In the genomic region with DNA sequence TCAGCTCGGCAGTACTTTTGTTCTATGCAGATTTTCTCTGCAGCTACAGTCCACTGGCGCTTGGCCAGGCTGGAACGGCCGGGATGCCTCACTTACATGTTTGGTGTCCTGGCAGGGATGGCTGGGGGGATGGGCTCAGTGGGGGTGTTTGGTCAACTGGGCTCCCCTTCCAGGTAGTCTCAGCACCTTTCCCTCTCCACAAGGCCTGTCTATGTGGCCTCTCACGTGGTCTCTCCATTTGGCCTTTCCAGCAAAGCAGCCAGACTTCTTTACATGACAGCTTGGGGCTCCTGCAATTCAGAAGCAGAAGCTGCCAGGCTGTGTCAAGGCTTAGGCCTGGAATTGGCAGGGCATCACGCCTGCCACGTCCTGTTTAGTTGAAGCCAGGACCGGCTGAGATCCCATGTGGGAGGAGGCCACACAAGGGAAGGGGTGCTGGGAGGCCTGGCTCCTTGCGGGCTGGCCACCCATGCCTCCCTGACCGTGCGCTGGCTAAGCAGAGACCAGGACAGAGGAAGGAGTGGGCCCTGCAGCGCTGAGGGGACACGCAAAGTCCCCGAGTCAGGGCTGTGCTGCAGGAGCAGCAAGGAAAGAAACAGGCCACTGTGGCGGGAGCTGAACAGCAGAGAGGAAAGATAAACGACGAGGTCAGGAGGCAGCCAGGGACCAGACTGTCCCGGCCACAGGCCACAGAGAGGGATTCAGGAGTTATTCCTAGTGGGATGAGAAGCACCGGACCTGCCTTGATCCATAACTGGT, we compare ENCODE assay signal across 1 cellular context.
A peak's percentile ranks its signal among the peaks of the same experiment; 100 is the strongest.
TF ChIP-seq lines count a peak whose summit lies in the region.

No MANE protein-coding gene starts in this region.

TF ChIP-seq in HepG2, 621 proteins besides CTCF, POLR2A, EP300 and RAD21 (continued from another document and continues in another):
- TF ChIP-seq, protein P1, sequence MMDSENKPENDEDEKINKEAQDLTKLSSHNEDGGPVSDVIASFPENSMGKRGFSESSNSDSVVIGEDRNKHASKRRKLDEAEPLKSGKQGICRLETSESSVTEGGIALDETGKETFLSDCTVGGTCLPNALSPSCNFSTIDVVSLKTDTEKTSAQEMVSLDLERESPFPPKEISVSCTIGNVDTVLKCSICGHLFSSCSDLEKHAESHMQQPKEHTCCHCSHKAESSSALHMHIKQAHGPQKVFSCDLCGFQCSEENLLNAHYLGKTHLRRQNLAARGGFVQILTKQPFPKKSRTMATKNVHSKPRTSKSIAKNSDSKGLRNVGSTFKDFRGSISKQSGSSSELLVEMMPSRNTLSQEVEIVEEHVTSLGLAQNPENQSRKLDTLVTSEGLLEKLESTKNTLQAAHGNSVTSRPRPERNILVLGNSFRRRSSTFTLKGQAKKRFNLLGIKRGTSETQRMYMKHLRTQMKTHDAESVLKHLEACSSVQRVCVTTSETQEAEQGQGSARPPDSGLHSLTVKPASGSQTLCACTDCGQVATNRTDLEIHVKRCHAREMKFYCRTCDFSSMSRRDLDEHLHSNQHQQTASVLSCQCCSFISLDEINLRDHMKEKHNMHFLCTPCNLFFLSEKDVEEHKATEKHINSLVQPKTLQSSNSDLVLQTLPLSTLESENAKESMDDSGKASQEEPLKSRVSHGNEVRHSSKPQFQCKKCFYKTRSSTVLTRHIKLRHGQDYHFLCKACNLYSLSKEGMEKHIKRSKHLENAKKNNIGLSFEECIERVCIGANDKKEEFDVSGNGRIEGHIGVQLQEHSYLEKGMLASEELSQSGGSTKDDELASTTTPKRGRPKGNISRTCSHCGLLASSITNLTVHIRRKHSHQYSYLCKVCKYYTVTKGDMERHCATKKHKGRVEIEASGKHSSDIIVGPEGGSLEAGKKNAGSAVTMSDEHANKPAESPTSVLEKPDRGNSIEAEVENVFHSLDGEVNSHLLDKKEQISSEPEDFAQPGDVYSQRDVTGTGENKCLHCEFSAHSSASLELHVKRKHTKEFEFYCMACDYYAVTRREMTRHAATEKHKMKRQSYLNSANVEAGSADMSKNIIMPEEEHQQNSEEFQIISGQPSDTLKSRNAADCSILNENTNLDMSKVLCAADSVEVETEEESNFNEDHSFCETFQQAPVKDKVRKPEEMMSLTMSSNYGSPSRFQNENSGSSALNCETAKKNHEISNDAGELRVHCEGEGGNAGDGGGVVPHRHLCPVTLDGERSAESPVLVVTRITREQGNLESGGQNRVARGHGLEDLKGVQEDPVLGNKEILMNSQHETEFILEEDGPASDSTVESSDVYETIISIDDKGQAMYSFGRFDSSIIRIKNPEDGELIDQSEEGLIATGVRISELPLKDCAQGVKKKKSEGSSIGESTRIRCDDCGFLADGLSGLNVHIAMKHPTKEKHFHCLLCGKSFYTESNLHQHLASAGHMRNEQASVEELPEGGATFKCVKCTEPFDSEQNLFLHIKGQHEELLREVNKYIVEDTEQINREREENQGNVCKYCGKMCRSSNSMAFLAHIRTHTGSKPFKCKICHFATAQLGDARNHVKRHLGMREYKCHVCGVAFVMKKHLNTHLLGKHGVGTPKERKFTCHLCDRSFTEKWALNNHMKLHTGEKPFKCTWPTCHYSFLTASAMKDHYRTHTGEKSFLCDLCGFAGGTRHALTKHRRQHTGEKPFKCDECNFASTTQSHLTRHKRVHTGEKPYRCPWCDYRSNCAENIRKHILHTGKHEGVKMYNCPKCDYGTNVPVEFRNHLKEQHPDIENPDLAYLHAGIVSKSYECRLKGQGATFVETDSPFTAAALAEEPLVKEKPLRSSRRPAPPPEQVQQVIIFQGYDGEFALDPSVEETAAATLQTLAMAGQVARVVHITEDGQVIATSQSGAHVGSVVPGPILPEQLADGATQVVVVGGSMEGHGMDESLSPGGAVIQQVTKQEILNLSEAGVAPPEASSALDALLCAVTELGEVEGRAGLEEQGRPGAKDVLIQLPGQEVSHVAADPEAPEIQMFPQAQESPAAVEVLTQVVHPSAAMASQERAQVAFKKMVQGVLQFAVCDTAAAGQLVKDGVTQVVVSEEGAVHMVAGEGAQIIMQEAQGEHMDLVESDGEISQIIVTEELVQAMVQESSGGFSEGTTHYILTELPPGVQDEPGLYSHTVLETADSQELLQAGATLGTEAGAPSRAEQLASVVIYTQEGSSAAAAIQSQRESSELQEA (CRISPR knock-in tag; IDR thresholded peaks at IDR 0.05; ENCODE audit: not compliant biosample characterization): no peak
- TF ChIP-seq, protein P2, sequence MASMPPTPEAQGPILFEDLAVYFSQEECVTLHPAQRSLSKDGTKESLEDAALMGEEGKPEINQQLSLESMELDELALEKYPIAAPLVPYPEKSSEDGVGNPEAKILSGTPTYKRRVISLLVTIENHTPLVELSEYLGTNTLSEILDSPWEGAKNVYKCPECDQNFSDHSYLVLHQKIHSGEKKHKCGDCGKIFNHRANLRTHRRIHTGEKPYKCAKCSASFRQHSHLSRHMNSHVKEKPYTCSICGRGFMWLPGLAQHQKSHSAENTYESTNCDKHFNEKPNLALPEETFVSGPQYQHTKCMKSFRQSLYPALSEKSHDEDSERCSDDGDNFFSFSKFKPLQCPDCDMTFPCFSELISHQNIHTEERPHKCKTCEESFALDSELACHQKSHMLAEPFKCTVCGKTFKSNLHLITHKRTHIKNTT (CRISPR knock-in tag; IDR thresholded peaks at IDR 0.05): no peak
- TF ChIP-seq ZNF556 (CRISPR knock-in tag; IDR thresholded peaks at IDR 0.05; ENCODE audit: borderline replicate concordance) (peak; percentile 76; the same call in 1 of the 2 replicates), ZNF766 (CRISPR knock-in tag; IDR thresholded peaks at IDR 0.05; ENCODE audit: borderline replicate concordance) (no peak), ZFY (CRISPR knock-in tag; IDR thresholded peaks at IDR 0.05) (peak; percentile 51), GABPB1 (CRISPR knock-in tag; IDR thresholded peaks at IDR 0.05) (peak; percentile 49), ZFP62 (CRISPR knock-in tag; IDR thresholded peaks at IDR 0.05) (no peak), SSRP1 (CRISPR knock-in tag; IDR thresholded peaks at IDR 0.05) (no peak), NCOA2 (CRISPR knock-in tag; IDR thresholded peaks at IDR 0.05) (no peak), ZNF569 (CRISPR knock-in tag; IDR thresholded peaks at IDR 0.05; ENCODE audit: borderline replicate concordance) (no peak), NFRKB (IDR thresholded peaks at IDR 0.05) (no peak), ZNF430 (CRISPR knock-in tag; IDR thresholded peaks at IDR 0.05) (no peak), TGIF2 (CRISPR knock-in tag; IDR thresholded peaks at IDR 0.05) (no peak), ETV5 (CRISPR knock-in tag; IDR thresholded peaks at IDR 0.05; ENCODE audit: borderline replicate concordance) (no peak), KDM5B (CRISPR knock-in tag; IDR thresholded peaks at IDR 0.05; ENCODE audit: borderline replicate concordance) (peak; percentile 87), ZNF335 (CRISPR knock-in tag; IDR thresholded peaks at IDR 0.05) (no peak), XRCC5 (optimal IDR thresholded peaks at IDR 0.05; ENCODE audit: low read length) (no peak), SRF (IDR thresholded peaks at IDR 0.05; ENCODE audit: low read depth, low read length) (no peak), RARA (CRISPR knock-in tag; IDR thresholded peaks at IDR 0.05) (no peak)
- TF ChIP-seq, protein P3, sequence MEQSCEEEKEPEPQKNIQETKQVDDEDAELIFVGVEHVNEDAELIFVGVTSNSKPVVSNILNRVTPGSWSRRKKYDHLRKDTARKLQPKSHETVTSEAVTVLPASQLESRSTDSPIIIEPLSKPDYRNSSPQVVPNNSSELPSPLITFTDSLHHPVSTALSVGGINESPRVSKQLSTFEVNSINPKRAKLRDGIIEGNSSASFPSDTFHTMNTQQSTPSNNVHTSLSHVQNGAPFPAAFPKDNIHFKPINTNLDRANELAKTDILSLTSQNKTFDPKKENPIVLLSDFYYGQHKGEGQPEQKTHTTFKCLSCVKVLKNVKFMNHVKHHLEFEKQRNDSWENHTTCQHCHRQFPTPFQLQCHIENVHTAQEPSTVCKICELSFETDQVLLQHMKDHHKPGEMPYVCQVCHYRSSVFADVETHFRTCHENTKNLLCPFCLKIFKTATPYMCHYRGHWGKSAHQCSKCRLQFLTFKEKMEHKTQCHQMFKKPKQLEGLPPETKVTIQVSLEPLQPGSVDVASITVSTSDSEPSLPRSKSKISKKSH (CRISPR knock-in tag; IDR thresholded peaks at IDR 0.05; ENCODE audit: borderline replicate concordance): peak; percentile 97
- TF ChIP-seq, protein P4, sequence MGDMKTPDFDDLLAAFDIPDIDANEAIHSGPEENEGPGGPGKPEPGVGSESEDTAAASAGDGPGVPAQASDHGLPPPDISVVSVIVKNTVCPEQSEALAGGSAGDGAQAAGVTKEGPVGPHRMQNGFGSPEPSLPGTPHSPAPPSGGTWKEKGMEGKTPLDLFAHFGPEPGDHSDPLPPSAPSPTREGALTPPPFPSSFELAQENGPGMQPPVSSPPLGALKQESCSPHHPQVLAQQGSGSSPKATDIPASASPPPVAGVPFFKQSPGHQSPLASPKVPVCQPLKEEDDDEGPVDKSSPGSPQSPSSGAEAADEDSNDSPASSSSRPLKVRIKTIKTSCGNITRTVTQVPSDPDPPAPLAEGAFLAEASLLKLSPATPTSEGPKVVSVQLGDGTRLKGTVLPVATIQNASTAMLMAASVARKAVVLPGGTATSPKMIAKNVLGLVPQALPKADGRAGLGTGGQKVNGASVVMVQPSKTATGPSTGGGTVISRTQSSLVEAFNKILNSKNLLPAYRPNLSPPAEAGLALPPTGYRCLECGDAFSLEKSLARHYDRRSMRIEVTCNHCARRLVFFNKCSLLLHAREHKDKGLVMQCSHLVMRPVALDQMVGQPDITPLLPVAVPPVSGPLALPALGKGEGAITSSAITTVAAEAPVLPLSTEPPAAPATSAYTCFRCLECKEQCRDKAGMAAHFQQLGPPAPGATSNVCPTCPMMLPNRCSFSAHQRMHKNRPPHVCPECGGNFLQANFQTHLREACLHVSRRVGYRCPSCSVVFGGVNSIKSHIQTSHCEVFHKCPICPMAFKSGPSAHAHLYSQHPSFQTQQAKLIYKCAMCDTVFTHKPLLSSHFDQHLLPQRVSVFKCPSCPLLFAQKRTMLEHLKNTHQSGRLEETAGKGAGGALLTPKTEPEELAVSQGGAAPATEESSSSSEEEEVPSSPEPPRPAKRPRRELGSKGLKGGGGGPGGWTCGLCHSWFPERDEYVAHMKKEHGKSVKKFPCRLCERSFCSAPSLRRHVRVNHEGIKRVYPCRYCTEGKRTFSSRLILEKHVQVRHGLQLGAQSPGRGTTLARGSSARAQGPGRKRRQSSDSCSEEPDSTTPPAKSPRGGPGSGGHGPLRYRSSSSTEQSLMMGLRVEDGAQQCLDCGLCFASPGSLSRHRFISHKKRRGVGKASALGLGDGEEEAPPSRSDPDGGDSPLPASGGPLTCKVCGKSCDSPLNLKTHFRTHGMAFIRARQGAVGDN (CRISPR knock-in tag; IDR thresholded peaks at IDR 0.05): peak; percentile 82
- TF ChIP-seq, protein P5, sequence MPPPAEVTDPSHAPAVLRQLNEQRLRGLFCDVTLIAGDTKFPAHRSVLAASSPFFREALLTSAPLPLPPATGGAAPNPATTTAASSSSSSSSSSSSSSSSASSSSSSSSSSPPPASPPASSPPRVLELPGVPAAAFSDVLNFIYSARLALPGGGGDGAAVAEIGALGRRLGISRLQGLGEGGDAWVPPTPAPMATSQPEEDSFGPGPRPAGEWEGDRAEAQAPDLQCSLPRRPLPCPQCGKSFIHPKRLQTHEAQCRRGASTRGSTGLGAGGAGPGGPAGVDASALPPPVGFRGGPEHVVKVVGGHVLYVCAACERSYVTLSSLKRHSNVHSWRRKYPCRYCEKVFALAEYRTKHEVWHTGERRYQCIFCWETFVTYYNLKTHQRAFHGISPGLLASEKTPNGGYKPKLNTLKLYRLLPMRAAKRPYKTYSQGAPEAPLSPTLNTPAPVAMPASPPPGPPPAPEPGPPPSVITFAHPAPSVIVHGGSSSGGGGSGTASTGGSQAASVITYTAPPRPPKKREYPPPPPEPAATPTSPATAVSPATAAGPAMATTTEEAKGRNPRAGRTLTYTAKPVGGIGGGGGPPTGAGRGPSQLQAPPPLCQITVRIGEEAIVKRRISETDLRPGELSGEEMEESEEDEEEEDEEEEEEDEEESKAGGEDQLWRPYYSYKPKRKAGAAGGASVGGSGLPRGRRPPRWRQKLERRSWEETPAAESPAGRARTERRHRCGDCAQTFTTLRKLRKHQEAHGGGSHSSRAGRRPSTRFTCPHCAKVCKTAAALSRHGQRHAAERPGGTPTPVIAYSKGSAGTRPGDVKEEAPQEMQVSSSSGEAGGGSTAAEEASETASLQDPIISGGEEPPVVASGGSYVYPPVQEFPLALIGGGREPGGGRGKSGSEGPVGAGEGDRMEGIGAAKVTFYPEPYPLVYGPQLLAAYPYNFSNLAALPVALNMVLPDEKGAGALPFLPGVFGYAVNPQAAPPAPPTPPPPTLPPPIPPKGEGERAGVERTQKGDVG (CRISPR knock-in tag; IDR thresholded peaks at IDR 0.05; ENCODE audit: borderline replicate concordance): no peak
- TF ChIP-seq, protein P6, sequence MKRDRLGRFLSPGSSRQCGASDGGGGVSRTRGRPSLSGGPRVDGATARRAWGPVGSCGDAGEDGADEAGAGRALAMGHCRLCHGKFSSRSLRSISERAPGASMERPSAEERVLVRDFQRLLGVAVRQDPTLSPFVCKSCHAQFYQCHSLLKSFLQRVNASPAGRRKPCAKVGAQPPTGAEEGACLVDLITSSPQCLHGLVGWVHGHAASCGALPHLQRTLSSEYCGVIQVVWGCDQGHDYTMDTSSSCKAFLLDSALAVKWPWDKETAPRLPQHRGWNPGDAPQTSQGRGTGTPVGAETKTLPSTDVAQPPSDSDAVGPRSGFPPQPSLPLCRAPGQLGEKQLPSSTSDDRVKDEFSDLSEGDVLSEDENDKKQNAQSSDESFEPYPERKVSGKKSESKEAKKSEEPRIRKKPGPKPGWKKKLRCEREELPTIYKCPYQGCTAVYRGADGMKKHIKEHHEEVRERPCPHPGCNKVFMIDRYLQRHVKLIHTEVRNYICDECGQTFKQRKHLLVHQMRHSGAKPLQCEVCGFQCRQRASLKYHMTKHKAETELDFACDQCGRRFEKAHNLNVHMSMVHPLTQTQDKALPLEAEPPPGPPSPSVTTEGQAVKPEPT (CRISPR knock-in tag; IDR thresholded peaks at IDR 0.05; ENCODE audit: low read depth): no peak
- TF ChIP-seq, protein P7, sequence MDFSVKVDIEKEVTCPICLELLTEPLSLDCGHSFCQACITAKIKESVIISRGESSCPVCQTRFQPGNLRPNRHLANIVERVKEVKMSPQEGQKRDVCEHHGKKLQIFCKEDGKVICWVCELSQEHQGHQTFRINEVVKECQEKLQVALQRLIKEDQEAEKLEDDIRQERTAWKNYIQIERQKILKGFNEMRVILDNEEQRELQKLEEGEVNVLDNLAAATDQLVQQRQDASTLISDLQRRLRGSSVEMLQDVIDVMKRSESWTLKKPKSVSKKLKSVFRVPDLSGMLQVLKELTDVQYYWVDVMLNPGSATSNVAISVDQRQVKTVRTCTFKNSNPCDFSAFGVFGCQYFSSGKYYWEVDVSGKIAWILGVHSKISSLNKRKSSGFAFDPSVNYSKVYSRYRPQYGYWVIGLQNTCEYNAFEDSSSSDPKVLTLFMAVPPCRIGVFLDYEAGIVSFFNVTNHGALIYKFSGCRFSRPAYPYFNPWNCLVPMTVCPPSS (IDR thresholded peaks at IDR 0.05): no peak
- TF ChIP-seq, protein P8, sequence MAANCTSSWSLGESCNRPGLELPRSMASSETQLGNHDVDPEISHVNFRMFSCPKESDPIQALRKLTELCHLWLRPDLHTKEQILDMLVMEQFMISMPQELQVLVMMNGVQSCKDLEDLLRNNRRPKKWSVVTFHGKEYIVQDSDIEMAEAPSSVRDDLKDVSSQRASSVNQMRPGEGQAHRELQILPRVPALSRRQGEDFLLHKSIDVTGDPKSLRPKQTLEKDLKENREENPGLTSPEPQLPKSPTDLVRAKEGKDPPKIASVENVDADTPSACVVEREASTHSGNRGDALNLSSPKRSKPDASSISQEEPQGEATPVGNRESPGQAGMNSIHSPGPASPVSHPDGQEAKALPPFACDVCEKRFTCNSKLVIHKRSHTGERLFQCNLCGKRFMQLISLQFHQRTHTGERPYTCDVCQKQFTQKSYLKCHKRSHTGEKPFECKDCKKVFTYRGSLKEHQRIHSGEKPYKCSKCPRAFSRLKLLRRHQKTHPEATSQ (CRISPR knock-in tag; IDR thresholded peaks at IDR 0.05; ENCODE audit: borderline replicate concordance): no peak
